ENCODE assay signal across 26 cellular contexts in genomic region chr3:175713263-175713662, GRCh38.
"Had no signal": no experiment of that assay in that cellular context is flagged by ENCODE, and none has a peak within 500 bp of the region (broad histone marks: within the 10 kb centered on the region; RNA-seq: fewer than 3 reads in every experiment).

No MANE protein-coding gene starts in this region.

- H3K36me3 Mint-ChIP-seq: activated CD8-positive, alpha-beta memory T cell treated with anti-CD3 and anti-CD28 coated beads, Interleukin-2, amount 10 ng/mL, durations not matched to agents 7 days and 5 days; activated naive CD4-positive, alpha-beta T cell treated with anti-CD3 and anti-CD28 coated beads, Interleukin-2, amount 50 U/mL, for 24 hours; natural killer cell treated with Interleukin-12 subunit alpha and Interleukin-12 subunit beta and Interleukin-15 and Interleukin-18, amount 100 ng/mL, for 72 hours had no signal

- H3K4me3 ChIP-seq: heart right ventricle, lung, mucosa of descending colon, tibial nerve had no signal

- H3K27ac Mint-ChIP-seq: activated B cell treated with CpG ODN at 0.5 μM for 24 hours; activated CD8-positive, alpha-beta memory T cell treated with anti-CD3 and anti-CD28 coated beads, Interleukin-2, amount 10 ng/mL, durations not matched to agents 7 days and 5 days; activated CD8-positive, alpha-beta T cell treated with anti-CD3 and anti-CD28 coated beads, Interleukin-2, amount 10 ng/mL, durations not matched to agents 7 days and 5 days; activated naive CD4-positive, alpha-beta T cell treated with anti-CD3 and anti-CD28 coated beads, Interleukin-2, amount 50 U/mL, for 24 hours; activated naive CD8-positive, alpha-beta T cell treated with anti-CD3 and anti-CD28 coated beads, Interleukin-2, amount 50 U/mL, for 24 hours; activated T-helper 2 cell treated with anti-CD3 and anti-CD28 coated beads, Interferon-gamma antibody, Interleukin-2, Interleukin-4, amounts not matched to agents 10 μg/mL and 5 μg/mL and 100 μg/mL, durations not matched to agents 14 hours and 24 hours and 36 hours; effector memory CD8-positive, alpha-beta T cell; natural killer cell treated with Interleukin-12 subunit alpha and Interleukin-12 subunit beta and Interleukin-15 and Interleukin-18, amount 100 ng/mL, for 72 hours; progenitor cell of endocrine pancreas; T-helper 2 cell treated with Interferon-gamma antibody and Interleukin-4, amounts not matched to agents 5 μg/mL and 100 μg/mL, for 36 hours had no signal

- H3K36me3 ChIP-seq: brain microvascular endothelial cell, heart right ventricle, tibial nerve had no signal

- ATAC-seq: activated CD8-positive, alpha-beta memory T cell treated with anti-CD3 and anti-CD28 coated beads, Interleukin-2, amount 10 ng/mL, durations not matched to agents 7 days and 5 days; activated CD8-positive, alpha-beta T cell treated with anti-CD3 and anti-CD28 coated beads, Interleukin-2, amount 10 ng/mL, durations not matched to agents 7 days and 5 days; activated naive CD8-positive, alpha-beta T cell treated with anti-CD3 and anti-CD28 coated beads, Interleukin-2, amount 50 U/mL, for 24 hours; effector memory CD8-positive, alpha-beta T cell; heart right ventricle; left lobe of liver; mucosa of descending colon; natural killer cell treated with Interleukin-12 subunit alpha and Interleukin-12 subunit beta and Interleukin-15 and Interleukin-18, amount 100 ng/mL, for 72 hours had no signal

- DNase-seq: activated B cell treated with CpG ODN at 0.5 μM for 24 hours; activated CD4-positive, alpha-beta T cell treated with anti-CD3 and anti-CD28 coated beads, Interleukin-2, amount 50 U/mL, for 1 hour; activated CD8-positive, alpha-beta memory T cell treated with anti-CD3 and anti-CD28 coated beads, Interleukin-2, amount 10 ng/mL, durations not matched to agents 7 days and 5 days; activated CD8-positive, alpha-beta T cell treated with anti-CD3 and anti-CD28 coated beads, Interleukin-2, amount 10 ng/mL, durations not matched to agents 7 days and 5 days; activated naive CD8-positive, alpha-beta T cell treated with anti-CD3 and anti-CD28 coated beads, Interleukin-2, amount 50 U/mL, for 24 hours; activated T-cell treated with anti-CD3 and anti-CD28 coated beads, Interleukin-2, amount 50 U/mL, for 48 hours; anterior cingulate cortex; brain microvascular endothelial cell; cortex of kidney; effector memory CD8-positive, alpha-beta T cell; erythroblast; foreskin melanocyte; heart right ventricle; mucosa of descending colon; stimulated activated CD4-positive, alpha-beta T cell treated with anti-CD3 and anti-CD28 coated beads, Interleukin-15, amount 100 ng/mL, for 24 hours; stimulated activated CD4-positive, alpha-beta T cell treated with anti-CD3 and anti-CD28 coated beads, Interleukin-2, amount 100 ng/mL, for 24 hours; stimulated activated naive CD4-positive, alpha-beta T cell; T-helper 1 cell had no signal

- H3K9me3 ChIP-seq: mucosa of descending colon had no signal

- H3K4me1 ChIP-seq: heart right ventricle, tibial nerve had no signal

- H3K27ac ChIP-seq: brain microvascular endothelial cell, heart right ventricle, tibial nerve had no signal

- H3K27me3 ChIP-seq: brain microvascular endothelial cell, heart right ventricle, tibial nerve had no signal

- H3K4me1 Mint-ChIP-seq: activated B cell treated with CpG ODN at 0.5 μM for 24 hours; activated CD8-positive, alpha-beta memory T cell treated with anti-CD3 and anti-CD28 coated beads, Interleukin-2, amount 10 ng/mL, durations not matched to agents 7 days and 5 days; activated naive CD4-positive, alpha-beta T cell treated with anti-CD3 and anti-CD28 coated beads, Interleukin-2, amount 50 U/mL, for 24 hours; activated naive CD8-positive, alpha-beta T cell treated with anti-CD3 and anti-CD28 coated beads, Interleukin-2, amount 50 U/mL, for 24 hours had no signal

- H3K27me3 Mint-ChIP-seq: activated B cell treated with CpG ODN at 0.5 μM for 24 hours; activated CD8-positive, alpha-beta memory T cell treated with anti-CD3 and anti-CD28 coated beads, Interleukin-2, amount 10 ng/mL, durations not matched to agents 7 days and 5 days; activated naive CD4-positive, alpha-beta T cell treated with anti-CD3 and anti-CD28 coated beads, Interleukin-2, amount 50 U/mL, for 24 hours; activated naive CD8-positive, alpha-beta T cell treated with anti-CD3 and anti-CD28 coated beads, Interleukin-2, amount 50 U/mL, for 24 hours; effector memory CD8-positive, alpha-beta T cell; natural killer cell treated with Interleukin-12 subunit alpha and Interleukin-12 subunit beta and Interleukin-15 and Interleukin-18, amount 100 ng/mL, for 72 hours; progenitor cell of endocrine pancreas had no signal

- H3K4me3 Mint-ChIP-seq: activated B cell treated with CpG ODN at 0.5 μM for 24 hours; activated CD8-positive, alpha-beta memory T cell treated with anti-CD3 and anti-CD28 coated beads, Interleukin-2, amount 10 ng/mL, durations not matched to agents 7 days and 5 days; activated CD8-positive, alpha-beta T cell treated with anti-CD3 and anti-CD28 coated beads, Interleukin-2, amount 10 ng/mL, durations not matched to agents 7 days and 5 days; activated naive CD4-positive, alpha-beta T cell treated with anti-CD3 and anti-CD28 coated beads, Interleukin-2, amount 50 U/mL, for 24 hours; activated naive CD8-positive, alpha-beta T cell treated with anti-CD3 and anti-CD28 coated beads, Interleukin-2, amount 50 U/mL, for 24 hours; effector memory CD8-positive, alpha-beta T cell; natural killer cell treated with Interleukin-12 subunit alpha and Interleukin-12 subunit beta and Interleukin-15 and Interleukin-18, amount 100 ng/mL, for 72 hours; T-helper 2 cell treated with Interferon-gamma antibody and Interleukin-4, amounts not matched to agents 5 μg/mL and 100 μg/mL, for 36 hours had no signal

- H3K9me3 Mint-ChIP-seq: activated naive CD4-positive, alpha-beta T cell treated with anti-CD3 and anti-CD28 coated beads, Interleukin-2, amount 50 U/mL, for 24 hours had no signal
